ENCODE assay signal across 28 cellular contexts in genomic region chr1:11143401-11143800, GRCh38. TPM values are rescaled to one million over a fixed set of nuclear protein-coding genes. Genes with fewer than 3 reads are reported as not detected.
DNase-seq lines count a peak whose midpoint lies in the region; ATAC-seq and TF ChIP-seq lines count a peak whose summit lies in the region.
"Had no signal": no experiment of that assay in that cellular context is flagged by ENCODE, and none has a peak within 500 bp of the region (broad histone marks: within the 10 kb centered on the region; RNA-seq: fewer than 3 reads in every experiment).

No MANE protein-coding gene starts in this region.

- no peaks in the 10 kb centered on the region for H3K9me3 Mint-ChIP-seq in activated T-cell treated with anti-CD3 and anti-CD28 coated beads, Interleukin-2, amount 50 U/mL, for 72 hours
- H3K9me3 Mint-ChIP-seq in chondrocyte (ENCODE audit: low read depth) = no peaks in the 10 kb centered on the region
- H3K9me3 Mint-ChIP-seq in stimulated activated effector memory CD8-positive, alpha-beta T cell treated with anti-CD3 and anti-CD28 coated beads, Interleukin-12 subunit alpha, Interleukin-12 subunit beta, amount 100 ng/mL, for 72 hours = no peaks in the 10 kb centered on the region
- H3K9me3 Mint-ChIP-seq: immature natural killer cell, neural crest cell had no signal

- TF ChIP-seq CTCF in Panc1 (IDR thresholded peaks at IDR 0.05) (no peak), chondrocyte (IDR thresholded peaks at IDR 0.05) (no peak), GM20000 (IDR thresholded peaks at IDR 0.05; ENCODE audit: extremely low read depth, missing control alignments) (no peak)

- H3K36me3 ChIP-seq in Panc1 (ENCODE audit: control insufficient read depth, insufficient read depth, low read length) = peaks cover 14% of the 10 kb centered on the region

- intact Hi-C loops in Panc1 (cut with micrococcal nuclease; ENCODE audit: unreplicated experiment) = no loop called here

- H3K27ac ChIP-seq in Panc1 (ENCODE audit: low read length) = peak overlapping the region; percentile 45; the same call in 1 of the 2 replicates
- H3K27ac ChIP-seq: BLaER1, GM23248, KMS-11, transverse colon, WERI-Rb-1 had no signal

- POLR2A ChIA-PET in Panc1 (lab: Charles Lee) = no interaction called here

- BruUV-seq in Panc1 (replicated peaks; lab: Mats Ljungman, UMichigan) = no TSS peak

- peaks cover 6% of the 10 kb centered on the region for H3K4me1 Mint-ChIP-seq in activated T-cell treated with anti-CD3 and anti-CD28 coated beads, Interleukin-2, amount 50 U/mL, for 72 hours (ENCODE audit: low read depth)
- peaks cover 16% of the 10 kb centered on the region for H3K4me1 Mint-ChIP-seq in chondrocyte (ENCODE audit: low read depth)
- H3K4me1 Mint-ChIP-seq in stimulated activated effector memory CD8-positive, alpha-beta T cell treated with anti-CD3 and anti-CD28 coated beads, Interleukin-12 subunit alpha, Interleukin-12 subunit beta, amount 100 ng/mL, for 72 hours = peaks cover 7% of the 10 kb centered on the region
- H3K4me1 Mint-ChIP-seq: immature natural killer cell, neural crest cell had no signal

- H3K4me3 Mint-ChIP-seq in activated T-cell treated with anti-CD3 and anti-CD28 coated beads, Interleukin-2, amount 50 U/mL, for 72 hours = no peak overlapping the region
- H3K4me3 Mint-ChIP-seq in chondrocyte (ENCODE audit: unreplicated experiment) = no peak overlapping the region
- H3K4me3 Mint-ChIP-seq in stimulated activated effector memory CD8-positive, alpha-beta T cell treated with anti-CD3 and anti-CD28 coated beads, Interleukin-12 subunit alpha, Interleukin-12 subunit beta, amount 100 ng/mL, for 72 hours = no peak overlapping the region
- H3K4me3 Mint-ChIP-seq: immature natural killer cell, neural crest cell had no signal

- in situ Hi-C loops in Panc1 (cut with HindIII; ENCODE audit: low pct_unique_long_range_greater_than_20kb, low sequenced_read_pairs) = no loop called here

- H3K27ac Mint-ChIP-seq in activated T-cell treated with anti-CD3 and anti-CD28 coated beads, Interleukin-2, amount 50 U/mL, for 72 hours = peak overlapping the region; percentile 88
- peak overlapping the region; percentile 67 for H3K27ac Mint-ChIP-seq in chondrocyte (ENCODE audit: unreplicated experiment)
- peak overlapping the region; percentile 89 for H3K27ac Mint-ChIP-seq in stimulated activated effector memory CD8-positive, alpha-beta T cell treated with anti-CD3 and anti-CD28 coated beads, Interleukin-12 subunit alpha, Interleukin-12 subunit beta, amount 100 ng/mL, for 72 hours

- no peak for ATAC-seq in activated T-cell treated with anti-CD3 and anti-CD28 coated beads, Interleukin-2, amount 50 U/mL, for 72 hours (replicated peaks in 1 of 2)
- ATAC-seq in Panc1 = no peak
- no peak for ATAC-seq in stimulated activated effector memory CD8-positive, alpha-beta T cell treated with anti-CD3 and anti-CD28 coated beads, Interleukin-12 subunit alpha, Interleukin-12 subunit beta, amount 100 ng/mL, for 72 hours
- no peak for ATAC-seq in GM18858 (IDR thresholded peaks at IDR 0.05; ENCODE audit: unreplicated experiment)
- ATAC-seq: SK-N-SH treated with all-trans-retinoic acid at 6 μM for 48 hours had no signal

- H3K4me3 ChIP-seq in Panc1 (ENCODE audit: low read depth in 2 of 2, low read length in 2 of 2) = no peak overlapping the region
- H3K4me3 ChIP-seq: adrenal gland, BLaER1, dorsolateral prefrontal cortex, GM23248, transverse colon had no signal

- no peak for DNase-seq in activated T-cell treated with anti-CD3 and anti-CD28 coated beads, Interleukin-2, amount 50 U/mL, for 72 hours
- no peak for DNase-seq in activated T-cell treated with anti-CD3 and anti-CD28 coated beads for 4 hours
- no peak for DNase-seq in Panc1 (ENCODE audit: low read depth, low spot score)
- DNase-seq in chondrocyte (ENCODE audit: low spot score) = no peak
- DNase-seq in stimulated activated effector memory CD8-positive, alpha-beta T cell treated with anti-CD3 and anti-CD28 coated beads, Interleukin-12 subunit alpha, Interleukin-12 subunit beta, amount 100 ng/mL, for 72 hours (ENCODE audit: low spot score in 2 of 2) = no peak
- DNase-seq in EL = no peak
- no peak for DNase-seq in GM20000 (ENCODE audit: low spot score)
- DNase-seq: ACHN; activated CD4-positive, alpha-beta T cell treated with anti-CD3 and anti-CD28 coated beads, Interleukin-2, amount 50 U/mL, for 48 hours; activated T-cell treated with anti-CD3 and anti-CD28 coated beads, Interleukin-2, amount 50 U/mL, for 48 hours; Caco-2; DMS79 treated with DMSO at 0.1 percent for 48 hours; dorsolateral prefrontal cortex; GM23248; immature natural killer cell; MV-4-11; NCI-H1694; NCI-H2171 treated with DMSO at 0.1 percent for 48 hours; NCI-H526; RPMI8226; transverse colon; WERI-Rb-1 had no signal

- H3K36me3 Mint-ChIP-seq in activated T-cell treated with anti-CD3 and anti-CD28 coated beads, Interleukin-2, amount 50 U/mL, for 72 hours (ENCODE audit: insufficient read depth in 2 of 2) = peaks cover 4 to 5% of the 10 kb centered on the region in 2 donors
- H3K36me3 Mint-ChIP-seq in chondrocyte (ENCODE audit: low read depth) = peaks cover 35% of the 10 kb centered on the region
- peaks cover 64% of the 10 kb centered on the region for H3K36me3 Mint-ChIP-seq in stimulated activated effector memory CD8-positive, alpha-beta T cell treated with anti-CD3 and anti-CD28 coated beads, Interleukin-12 subunit alpha, Interleukin-12 subunit beta, amount 100 ng/mL, for 72 hours

- no peaks in the 10 kb centered on the region for H3K27me3 Mint-ChIP-seq in activated T-cell treated with anti-CD3 and anti-CD28 coated beads, Interleukin-2, amount 50 U/mL, for 72 hours (ENCODE audit: low read depth)
- H3K27me3 Mint-ChIP-seq in chondrocyte (ENCODE audit: low read depth) = no peaks in the 10 kb centered on the region

- CTCF ChIA-PET in Panc1 (lab: Charles Lee) = no interaction called here

- no peaks in the 10 kb centered on the region for H3K27me3 ChIP-seq in Panc1 (ENCODE audit: control insufficient read depth, insufficient read depth, low read length)
- H3K27me3 ChIP-seq: adrenal gland, BLaER1, dorsolateral prefrontal cortex, transverse colon had no signal

- H3K4me1 ChIP-seq in Panc1 (ENCODE audit: control insufficient read depth, insufficient read depth, low read length) = 0 out of 2 replicates have a peak, but pooled peaks cover 3% of the 10 kb centered on the region
- H3K4me1 ChIP-seq: BLaER1, Caco-2, transverse colon had no signal

- H3K9me3 ChIP-seq in Panc1 (ENCODE audit: control insufficient read depth, insufficient read depth, low read depth, low read length) = no peaks in the 10 kb centered on the region
- H3K9me3 ChIP-seq: adrenal gland, BLaER1, Caco-2, transverse colon had no signal

RNA-seq across cellular contexts. Expression of gene EXOSC10, which starts 43.7 kb away (rescaled TPM):
- total RNA-seq in activated T-cell treated with anti-CD3 and anti-CD28 coated beads, Interleukin-2, amount 50 U/mL, for 72 hours = 10 to 100 TPM; 70.2 to 84.6 TPM
- 93.1 TPM for total RNA-seq in Panc1 (2021; ENCODE audit: unreplicated experiment)
- polyA plus RNA-seq in Panc1 (2012; ENCODE audit: insufficient read length) = 67.5 TPM
- total RNA-seq in chondrocyte = 49.1 to 57.2 TPM (median 49.8 TPM) in 3 replicates

RNA-seq across cellular contexts. Expression of gene ANGPTL7, which starts 45.8 kb away (rescaled TPM):
- not detected for total RNA-seq in activated T-cell treated with anti-CD3 and anti-CD28 coated beads, Interleukin-2, amount 50 U/mL, for 72 hours
- not detected for total RNA-seq in Panc1 (2021; ENCODE audit: unreplicated experiment)
- not detected for polyA plus RNA-seq in Panc1 (2012; ENCODE audit: insufficient read length)
- 0.15 TPM in 1 of 3 replicates, not detected in the others for total RNA-seq in chondrocyte
- total RNA-seq: Caco-2, GM23248 had no signal
- polyA plus RNA-seq: GM23248, immature natural killer cell had no signal
